ENCODE assay signal across 1 cellular context in the genomic region with DNA sequence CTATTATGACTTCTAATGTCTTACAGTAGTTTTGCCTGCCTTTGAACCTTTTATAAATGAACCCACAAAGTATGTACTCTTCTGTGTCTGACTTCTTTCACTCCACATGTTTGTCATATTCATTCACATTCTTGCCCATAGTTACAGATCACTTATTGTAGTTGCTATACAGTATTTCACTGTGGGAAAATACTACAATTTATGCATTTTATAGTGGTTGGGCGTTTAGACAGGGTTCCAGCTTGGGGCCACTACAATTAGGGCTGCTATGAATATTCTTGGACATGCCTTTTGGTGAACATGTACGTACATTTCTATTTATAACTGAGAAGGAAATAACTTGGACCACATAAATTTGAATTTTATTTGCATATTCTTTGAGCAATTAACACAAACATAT.
TF ChIP-seq lines count a peak whose summit lies in the region.

No MANE protein-coding gene starts in this region.

TF ChIP-seq in IMR-90, 13 proteins besides CTCF, POLR2A, EP300 and RAD21:
- TF ChIP-seq USF2 (IDR thresholded peaks at IDR 0.05; ENCODE audit: low read depth, low read length) = no peak
- no peak for TF ChIP-seq CHD1 (IDR thresholded peaks at IDR 0.05; ENCODE audit: low read depth, low read length)
- TF ChIP-seq ELK1 (IDR thresholded peaks at IDR 0.05; ENCODE audit: borderline replicate concordance, low read depth, low read length) = no peak
- TF ChIP-seq CEBPB (IDR thresholded peaks at IDR 0.05; ENCODE audit: low read depth, low read length) = no peak
- no peak for TF ChIP-seq NFE2L2 (IDR thresholded peaks at IDR 0.05; ENCODE audit: low read depth, low read length)
